Comparison of ENCODE assay signal across 15 cellular contexts in genomic region chr1:8212443-8212920, GRCh38.
DNase-seq lines count a peak whose midpoint lies in the region; ATAC-seq, FAIRE-seq and TF ChIP-seq lines count a peak whose summit lies in the region.
"Had no signal": no experiment of that assay in that cellular context is flagged by ENCODE, and none has a peak within 500 bp of the region (broad histone marks: within the 10 kb centered on the region; RNA-seq: fewer than 3 reads in every experiment).

No MANE protein-coding gene starts in this region.

- H3K9ac ChIP-seq in astrocyte (ENCODE audit: low read length) (peak overlapping the region; percentile 54), mesenchymal stem cell (ENCODE audit: low read length) (no peak overlapping the region)
- H3K9ac ChIP-seq: BLaER1 had no signal

- no peaks in the 10 kb centered on the region for H4K20me1 ChIP-seq in astrocyte (ENCODE audit: insufficient read depth, low read length)
- H4K20me1 ChIP-seq: BLaER1 had no signal

- TF ChIP-seq CTCF in A549 (IDR thresholded peaks at IDR 0.05) (no peak), HFFc6 (IDR thresholded peaks at IDR 0.05) (no peak), astrocyte (IDR thresholded peaks at IDR 0.05; ENCODE audit: insufficient read depth, low read depth, low read length) (no peak)

- peak overlapping the region; percentile 38 for H2AK5ac ChIP-seq in mesenchymal stem cell (ENCODE audit: low read length, severe bottlenecking)

- H3K4me1 ChIP-seq in A549 (peaks cover 47% of the 10 kb centered on the region), astrocyte (ENCODE audit: insufficient read depth, low read length) (peaks cover 30% of the 10 kb centered on the region), mesenchymal stem cell (ENCODE audit: control insufficient read depth, insufficient read depth, low read depth, low read length) (peaks cover 27% of the 10 kb centered on the region)

- TF ChIP-seq EP300 in A549 (IDR thresholded peaks at IDR 0.05) = no peak

- WGBS in A549 (ENCODE audit: missing lambda C conversion rate) = 44% methylated on average over 8 of the region's 8 CpGs
- WGBS in mesenchymal stem cell = 72% methylated on average over 8 of the region's 8 CpGs

- H4K8ac ChIP-seq in mesenchymal stem cell (ENCODE audit: low read length) = peak overlapping the region; percentile 66

- H3K9me3 ChIP-seq in A549 = no peaks in the 10 kb centered on the region
- no peaks in the 10 kb centered on the region for H3K9me3 ChIP-seq in astrocyte (ENCODE audit: insufficient read depth, low read depth, low read length)
- no peaks in the 10 kb centered on the region for H3K9me3 ChIP-seq in mesenchymal stem cell (ENCODE audit: control insufficient read depth, low read length)
- H3K9me3 ChIP-seq: BLaER1 had no signal

- H3K4me1 Mint-ChIP-seq in HFFc6 (ENCODE audit: low read depth) (peaks cover 50% of the 10 kb centered on the region), astrocyte (ENCODE audit: low read depth, unreplicated experiment) (peaks cover 37% of the 10 kb centered on the region)

- DNase-seq in A549 (ENCODE audit: low read depth in 1 of 2, low spot score in 1 of 2) = no peak
- DNase-seq in HFFc6 = no peak
- DNase-seq in astrocyte (ENCODE audit: low read depth) = no peak
- no peak for DNase-seq in mesenchymal stem cell
- DNase-seq in A172 (ENCODE audit: low spot score) = no peak
- DNase-seq in NCI-H2081 treated with DMSO at 0.1 percent for 48 hours (lab: John Stamatoyannopoulos, UW) = no peak
- DNase-seq: cortex of kidney, NCI-H1105 treated with DMSO at 0.1 percent for 48 hours, NCI-H510A had no signal

- H4K91ac ChIP-seq in mesenchymal stem cell (ENCODE audit: low read length) = peak overlapping the region; percentile 85

- H3K36me3 Mint-ChIP-seq in HFFc6 (ENCODE audit: low read depth) (no peaks in the 10 kb centered on the region), astrocyte (ENCODE audit: low read depth, unreplicated experiment) (no peaks in the 10 kb centered on the region)
- H3K36me3 Mint-ChIP-seq: activated naive CD4-positive, alpha-beta T cell treated with anti-CD3 and anti-CD28 coated beads, Interleukin-2, amount 50 U/mL, for 24 hours had no signal

- ATAC-seq in A549 (peak; percentile 41 to 56; a peak in 4 of 6 replicates), HG03108 (IDR thresholded peaks at IDR 0.05; ENCODE audit: unreplicated experiment) (no peak), HG03039 (IDR thresholded peaks at IDR 0.05; ENCODE audit: unreplicated experiment) (no peak)
- ATAC-seq: activated CD8-positive, alpha-beta memory T cell treated with anti-CD3 and anti-CD28 coated beads, Interleukin-2, amount 10 ng/mL, durations not matched to agents 7 days and 5 days had no signal

- no peaks in the 10 kb centered on the region for H3K9me3 Mint-ChIP-seq in HFFc6
- no peaks in the 10 kb centered on the region for H3K9me3 Mint-ChIP-seq in astrocyte (ENCODE audit: unreplicated experiment)
- H3K9me3 Mint-ChIP-seq: activated naive CD4-positive, alpha-beta T cell treated with anti-CD3 and anti-CD28 coated beads, Interleukin-2, amount 50 U/mL, for 24 hours had no signal

- peak overlapping the region; percentile 48 for H3K4me2 ChIP-seq in A549
- H3K4me2 ChIP-seq in astrocyte (ENCODE audit: low read length) = peak overlapping the region; percentile 81
- H3K4me2 ChIP-seq in mesenchymal stem cell (ENCODE audit: low read length, poor library complexity, severe bottlenecking) = peak overlapping the region; percentile 42
- H3K4me2 ChIP-seq: BLaER1 had no signal

- POLR2A ChIA-PET in A549 (lab: Yijun Ruan, JAX) = no interaction called here

- H3K4me3 Mint-ChIP-seq in HFFc6 = peak overlapping the region; percentile 83
- H3K4me3 Mint-ChIP-seq in astrocyte (ENCODE audit: unreplicated experiment) = peak overlapping the region; percentile 41
- H3K4me3 Mint-ChIP-seq: activated CD8-positive, alpha-beta memory T cell treated with anti-CD3 and anti-CD28 coated beads, Interleukin-2, amount 10 ng/mL, durations not matched to agents 7 days and 5 days; activated naive CD4-positive, alpha-beta T cell treated with anti-CD3 and anti-CD28 coated beads, Interleukin-2, amount 50 U/mL, for 24 hours had no signal

- no peaks in the 10 kb centered on the region; the same call in 1 of the 2 replicates for H3K27me3 Mint-ChIP-seq in HFFc6 (ENCODE audit: insufficient read depth)
- no peaks in the 10 kb centered on the region for H3K27me3 Mint-ChIP-seq in astrocyte (ENCODE audit: low read depth, unreplicated experiment)

- H2BK15ac ChIP-seq in mesenchymal stem cell (ENCODE audit: low read depth, poor library complexity, severe bottlenecking) = no peak overlapping the region

- H2AFZ ChIP-seq in astrocyte (ENCODE audit: low read depth, low read length) (peak overlapping the region; percentile 54), mesenchymal stem cell (ENCODE audit: low read depth, low read length) (no peak overlapping the region)

- H3K4me3 ChIP-seq in A549 (no peak overlapping the region), astrocyte (ENCODE audit: insufficient read depth, low read depth, low read length) (peak overlapping the region; percentile 40), mesenchymal stem cell (ENCODE audit: insufficient read depth in 1 of 2, low read depth in 1 of 2, low read length in 2 of 2) (no peak overlapping the region)
- H3K4me3 ChIP-seq: BLaER1 had no signal

- H2BK12ac ChIP-seq in mesenchymal stem cell (ENCODE audit: low read length in 2 of 2) = peak overlapping the region; percentile 99

- TF ChIP-seq POLR2A in A549 (IDR thresholded peaks at IDR 0.05; ENCODE audit: low read length) = no peak

- H3K36me3 ChIP-seq in astrocyte (ENCODE audit: insufficient read depth, low read length) (no peaks in the 10 kb centered on the region), mesenchymal stem cell (ENCODE audit: control insufficient read depth in 1 of 2, insufficient read depth in 2 of 2, low read depth in 1 of 2, low read length in 2 of 2) (no peaks in the 10 kb centered on the region)
- H3K36me3 ChIP-seq: BLaER1 had no signal

- FAIRE-seq in A549 (lab: Jason Lieb, UNC) = no peak
- no peak for FAIRE-seq in astrocyte (lab: Jason Lieb, UNC)

- peak overlapping the region; percentile 97 for H3K27ac Mint-ChIP-seq in HFFc6
- H3K27ac Mint-ChIP-seq in astrocyte (ENCODE audit: unreplicated experiment) = peak overlapping the region; percentile 99
- H3K27ac Mint-ChIP-seq: activated naive CD4-positive, alpha-beta T cell treated with anti-CD3 and anti-CD28 coated beads, Interleukin-2, amount 50 U/mL, for 24 hours; progenitor cell of endocrine pancreas had no signal

- CTCF ChIA-PET in A549 (lab: Yijun Ruan, JAX) = interaction anchor here (0.6 to 2.6 kb wide), 5 partner anchors 9 to 197 kb away, joined by 3 to 14 read pairs (median 4); no protein-coding TSS in a partner anchor

- TF ChIP-seq RAD21 in A549 (conservative IDR thresholded peaks at IDR 0.05 in 1 of 2, IDR thresholded peaks at IDR 0.05 in 1 of 2) = no peak

- H3K14ac ChIP-seq in mesenchymal stem cell (ENCODE audit: low read length in 2 of 2) = peak overlapping the region in 1 of 2 experiments; percentile 97

- no peaks in the 10 kb centered on the region for H3K79me1 ChIP-seq in mesenchymal stem cell (replicated peaks; ENCODE audit: low read length, poor library complexity, severe bottlenecking)

- H3K4ac ChIP-seq in mesenchymal stem cell (ENCODE audit: low read depth in 1 of 2, low read length in 2 of 2) = peak overlapping the region; percentile 64 to 92

- H3K27ac ChIP-seq in A549 (peak overlapping the region; percentile 95 to 98), astrocyte (ENCODE audit: low read depth, low read length) (peak overlapping the region; percentile 77), mesenchymal stem cell (ENCODE audit: low read length, poor library complexity, severe bottlenecking) (peak overlapping the region; percentile 91)
- H3K27ac ChIP-seq: BLaER1 had no signal

- H3K27me3 ChIP-seq in astrocyte (ENCODE audit: insufficient read depth, low read length) = no peaks in the 10 kb centered on the region
- no peaks in the 10 kb centered on the region for H3K27me3 ChIP-seq in mesenchymal stem cell (ENCODE audit: control insufficient read depth in 1 of 2, insufficient read depth in 1 of 2, low read length in 2 of 2)

- H3K23ac ChIP-seq in mesenchymal stem cell (ENCODE audit: low read length in 2 of 2) = no peak overlapping the region

- H2BK5ac ChIP-seq in mesenchymal stem cell (ENCODE audit: low read depth, low read length, poor library complexity, severe bottlenecking) = no peak overlapping the region

- peak overlapping the region; percentile 91 for H2BK120ac ChIP-seq in mesenchymal stem cell (ENCODE audit: low read depth, low read length)

- H3K18ac ChIP-seq in mesenchymal stem cell (ENCODE audit: low read depth in 1 of 2, low read length in 2 of 2) = peak overlapping the region; percentile 95

- no peaks in the 10 kb centered on the region for H3K79me2 ChIP-seq in astrocyte (ENCODE audit: insufficient read depth, low read length)

TF ChIP-seq in A549, 52 proteins besides CTCF, POLR2A, EP300 and RAD21:
- TF ChIP-seq FOSL2 (IDR thresholded peaks at IDR 0.05) = no peak
- no peak for TF ChIP-seq FOSL2 (CRISPR knock-in tag; IDR thresholded peaks at IDR 0.05)
- TF ChIP-seq MAFK (IDR thresholded peaks at IDR 0.05; ENCODE audit: partially characterized antibody) = peak; percentile 35
TF ChIP-seq in A549: peak in this region for 1.

Comparison
In these comparisons a context has a peak if more than half of its experiments do, and no peak if none do; other contexts are left out.
1. ATAC-seq: peak in A549 (2 of 2); none in HG03108 (single experiment) and HG03039 (single experiment).
2. Peak in every context shown above with its lines, with median percentiles within 50 percentile points of each other: H3K27ac ChIP-seq and H3K4me2 ChIP-seq.